ENCODE assay signal across 26 cellular contexts in genomic region chr12:49256274-49256637, GRCh38. TPM values are rescaled to one million over a fixed set of nuclear protein-coding genes. Genes with fewer than 3 reads are reported as not detected.
"Had no signal": no experiment of that assay in that cellular context is flagged by ENCODE, and none has a peak within 500 bp of the region (broad histone marks: within the 10 kb centered on the region; RNA-seq: fewer than 3 reads in every experiment).

No MANE protein-coding gene starts in this region.

- H3K27ac Mint-ChIP-seq: activated naive CD4-positive, alpha-beta T cell treated with anti-CD3 and anti-CD28 coated beads, Interleukin-2, amount 50 U/mL, for 24 hours; brain; immature natural killer cell; WTC11 had no signal

- H3K27me3 ChIP-seq: dorsolateral prefrontal cortex, hepatocyte, sigmoid colon, uterus had no signal

- H3K4me1 ChIP-seq: sigmoid colon, uterus had no signal

- H3K9me3 ChIP-seq: sigmoid colon, uterus had no signal

- H3K36me3 ChIP-seq: sigmoid colon, uterus had no signal

- DNase-seq: activated gamma-delta T cell treated with Interleukin-2 at 50 U/mL for 16 hours; activated T-cell treated with anti-CD3 and anti-CD28 coated beads, Interleukin-2, amount 50 U/mL, for 1 hour; aorta; caudate nucleus; dorsolateral prefrontal cortex; effector memory CD8-positive, alpha-beta T cell; foreskin melanocyte; glutamatergic neuron; immature natural killer cell; posterior cingulate gyrus; sigmoid colon; stimulated activated CD4-positive, alpha-beta T cell treated with anti-CD3 and anti-CD28 coated beads, Interleukin-2, amount 100 ng/mL, for 48 hours; stimulated activated CD8-positive, alpha-beta memory T cell treated with anti-CD3 and anti-CD28 coated beads, Interleukin-4, amount 100 ng/mL, for 48 hours; stimulated activated naive B cell treated with anti-CD40 and anti-IgM and Interleukin-4, amounts not matched to agents 10 μg/mL and 1 μg/mL and 100 μg/mL, for 72 hours; uterus had no signal

- ATAC-seq: effector memory CD8-positive, alpha-beta T cell; esophagus mucosa; stimulated activated naive B cell treated with anti-CD40 and anti-IgM and Interleukin-4, amounts not matched to agents 10 μg/mL and 1 μg/mL and 100 μg/mL, for 72 hours; WTC11 had no signal

- H3K4me3 ChIP-seq: dorsolateral prefrontal cortex, hepatocyte, sigmoid colon, uterus had no signal

- H2AFZ ChIP-seq: hepatocyte had no signal

- H3K27me3 Mint-ChIP-seq: activated naive CD4-positive, alpha-beta T cell treated with anti-CD3 and anti-CD28 coated beads, Interleukin-2, amount 50 U/mL, for 24 hours; effector memory CD8-positive, alpha-beta T cell; stimulated activated naive B cell treated with anti-CD40 and anti-IgM and Interleukin-4, amounts not matched to agents 10 μg/mL and 1 μg/mL and 100 μg/mL, for 72 hours had no signal

- H3K79me2 ChIP-seq: hepatocyte had no signal

- H3K4me1 Mint-ChIP-seq: activated naive CD4-positive, alpha-beta T cell treated with anti-CD3 and anti-CD28 coated beads, Interleukin-2, amount 50 U/mL, for 24 hours had no signal

- H3K4me3 Mint-ChIP-seq: activated naive CD4-positive, alpha-beta T cell treated with anti-CD3 and anti-CD28 coated beads, Interleukin-2, amount 50 U/mL, for 24 hours; brain; effector memory CD8-positive, alpha-beta T cell; immature natural killer cell; stimulated activated naive B cell treated with anti-CD40 and anti-IgM and Interleukin-4, amounts not matched to agents 10 μg/mL and 1 μg/mL and 100 μg/mL, for 72 hours; WTC11 had no signal

- H3K27ac ChIP-seq: dorsolateral prefrontal cortex, hepatocyte, sigmoid colon, uterus had no signal

- H3K4me2 ChIP-seq: hepatocyte had no signal

- H3K9me3 Mint-ChIP-seq: activated naive CD4-positive, alpha-beta T cell treated with anti-CD3 and anti-CD28 coated beads, Interleukin-2, amount 50 U/mL, for 24 hours; brain; effector memory CD8-positive, alpha-beta T cell; immature natural killer cell; stimulated activated naive B cell treated with anti-CD40 and anti-IgM and Interleukin-4, amounts not matched to agents 10 μg/mL and 1 μg/mL and 100 μg/mL, for 72 hours; WTC11 had no signal

- H3K36me3 Mint-ChIP-seq: activated naive CD4-positive, alpha-beta T cell treated with anti-CD3 and anti-CD28 coated beads, Interleukin-2, amount 50 U/mL, for 24 hours; brain; immature natural killer cell; stimulated activated naive B cell treated with anti-CD40 and anti-IgM and Interleukin-4, amounts not matched to agents 10 μg/mL and 1 μg/mL and 100 μg/mL, for 72 hours; WTC11 had no signal

RNA-seq across cellular contexts. Expression of gene PRPH, which starts 38.7 kb away (rescaled TPM):
- total RNA-seq: endothelial cell of umbilical vein; liver; mononuclear cell; myocyte; T-helper 2 cell treated with Interferon-gamma antibody and Interleukin-4, amounts not matched to agents 100 ng/mL and 5 ng/mL, for 36 hours had no signal
- polyA plus RNA-seq: endothelial cell of umbilical vein, immature natural killer cell, neural cell had no signal
